Comparison of ENCODE assay signal across 1 cellular context in the genomic region with DNA sequence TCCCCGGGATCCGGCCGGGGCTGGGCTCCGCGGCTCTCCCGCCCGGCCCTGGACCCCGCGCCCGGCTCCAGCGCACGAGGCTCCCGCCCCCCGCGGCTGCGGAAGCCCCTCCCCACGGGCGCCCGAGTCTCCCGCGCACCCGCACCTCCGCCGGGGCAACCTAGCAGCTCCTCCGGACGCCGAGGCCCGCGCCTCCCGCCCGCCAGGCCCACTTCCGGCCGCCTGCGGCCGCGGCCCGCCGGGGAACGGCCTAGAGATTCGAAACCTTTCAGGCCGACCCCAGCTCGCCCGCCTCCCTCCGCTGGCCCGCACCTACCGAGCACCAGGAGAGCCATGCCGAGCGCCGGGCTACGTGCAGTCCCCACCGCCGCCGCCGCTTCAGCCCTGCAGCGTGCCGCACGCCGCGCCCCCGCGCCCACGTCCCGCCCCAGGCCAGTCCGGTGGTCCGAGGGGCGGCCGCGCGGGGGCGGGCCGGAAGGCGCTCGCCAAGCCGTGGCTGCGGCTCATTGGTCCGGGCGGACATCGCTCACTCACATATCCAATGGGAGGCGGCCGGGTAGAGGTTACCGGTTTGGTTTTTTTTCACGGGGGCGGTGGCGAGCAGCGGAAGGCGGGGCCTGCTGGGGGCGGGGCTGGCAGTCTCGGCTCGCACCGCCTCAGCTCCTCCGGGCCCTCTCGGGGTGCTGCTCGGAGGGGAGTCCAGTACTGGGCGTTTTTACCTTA.
TF ChIP-seq lines count a peak whose summit lies in the region.

A gene with protein sequence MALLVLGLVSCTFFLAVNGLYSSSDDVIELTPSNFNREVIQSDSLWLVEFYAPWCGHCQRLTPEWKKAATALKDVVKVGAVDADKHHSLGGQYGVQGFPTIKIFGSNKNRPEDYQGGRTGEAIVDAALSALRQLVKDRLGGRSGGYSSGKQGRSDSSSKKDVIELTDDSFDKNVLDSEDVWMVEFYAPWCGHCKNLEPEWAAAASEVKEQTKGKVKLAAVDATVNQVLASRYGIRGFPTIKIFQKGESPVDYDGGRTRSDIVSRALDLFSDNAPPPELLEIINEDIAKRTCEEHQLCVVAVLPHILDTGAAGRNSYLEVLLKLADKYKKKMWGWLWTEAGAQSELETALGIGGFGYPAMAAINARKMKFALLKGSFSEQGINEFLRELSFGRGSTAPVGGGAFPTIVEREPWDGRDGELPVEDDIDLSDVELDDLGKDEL (minus strand): TSS at position 424 of the 723 bp plus-strand sequence. CDS start 89 bp downstream, at position 335.

TF ChIP-seq in HepG2, 621 proteins besides CTCF, POLR2A, EP300 and RAD21 (continued from another document and continues in another):
- TF ChIP-seq, protein P1, sequence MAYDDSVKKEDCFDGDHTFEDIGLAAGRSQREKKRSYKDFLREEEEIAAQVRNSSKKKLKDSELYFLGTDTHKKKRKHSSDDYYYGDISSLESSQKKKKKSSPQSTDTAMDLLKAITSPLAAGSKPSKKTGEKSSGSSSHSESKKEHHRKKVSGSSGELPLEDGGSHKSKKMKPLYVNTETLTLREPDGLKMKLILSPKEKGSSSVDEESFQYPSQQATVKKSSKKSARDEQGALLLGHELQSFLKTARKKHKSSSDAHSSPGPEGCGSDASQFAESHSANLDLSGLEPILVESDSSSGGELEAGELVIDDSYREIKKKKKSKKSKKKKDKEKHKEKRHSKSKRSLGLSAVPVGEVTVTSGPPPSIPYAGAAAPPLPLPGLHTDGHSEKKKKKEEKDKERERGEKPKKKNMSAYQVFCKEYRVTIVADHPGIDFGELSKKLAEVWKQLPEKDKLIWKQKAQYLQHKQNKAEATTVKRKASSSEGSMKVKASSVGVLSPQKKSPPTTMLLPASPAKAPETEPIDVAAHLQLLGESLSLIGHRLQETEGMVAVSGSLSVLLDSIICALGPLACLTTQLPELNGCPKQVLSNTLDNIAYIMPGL (CRISPR knock-in tag; IDR thresholded peaks at IDR 0.05; ENCODE audit: borderline replicate concordance in 1 of 2, low read depth in 1 of 2) = peak; percentile 28 to 46; a peak in 2 of 4 replicates
- TF ChIP-seq NFKB2 (CRISPR knock-in tag; IDR thresholded peaks at IDR 0.05; ENCODE audit: borderline replicate concordance) (peak; percentile 59; the same call in 1 of the 2 replicates), PCBP1 (IDR thresholded peaks at IDR 0.05; ENCODE audit: borderline replicate concordance, low read depth, low read length) (no peak), KAT8 (CRISPR knock-in tag; IDR thresholded peaks at IDR 0.05) (no peak), REL (CRISPR knock-in tag; conservative IDR thresholded peaks at IDR 0.05) (0 out of 2 replicates have a peak, but pooled peaks have one; percentile 62), ZNF609 (CRISPR knock-in tag; IDR thresholded peaks at IDR 0.05; ENCODE audit: borderline replicate concordance) (no peak), FOXA1 (IDR thresholded peaks at IDR 0.05) (no peak), FOXA1 (CRISPR knock-in tag; IDR thresholded peaks at IDR 0.05) (no peak), ZNF3 (CRISPR knock-in tag; IDR thresholded peaks at IDR 0.05) (no peak), ZSCAN9 (CRISPR knock-in tag; IDR thresholded peaks at IDR 0.05; ENCODE audit: borderline replicate concordance) (no peak), SMC3 (IDR thresholded peaks at IDR 0.05; ENCODE audit: low read length) (no peak), ELF4 (CRISPR knock-in tag; IDR thresholded peaks at IDR 0.05; ENCODE audit: borderline replicate concordance) (no peak), ZSCAN12 (CRISPR knock-in tag; IDR thresholded peaks at IDR 0.05) (0 out of 2 replicates have a peak, but pooled peaks have one; percentile 37), KLF11 (CRISPR knock-in tag; IDR thresholded peaks at IDR 0.05) (no peak; the same call in 1 of the 2 replicates), ZFAT (CRISPR knock-in tag; conservative IDR thresholded peaks at IDR 0.05) (no peak), TSC22D2 (CRISPR knock-in tag; IDR thresholded peaks at IDR 0.05; ENCODE audit: borderline replicate concordance) (0 out of 2 replicates have a peak, but pooled peaks have one; percentile 23), NRL (CRISPR knock-in tag; IDR thresholded peaks at IDR 0.05; ENCODE audit: borderline replicate concordance) (no peak), ZNF484 (CRISPR knock-in tag; IDR thresholded peaks at IDR 0.05; ENCODE audit: borderline replicate concordance, low read depth) (no peak), RFXANK (CRISPR knock-in tag; IDR thresholded peaks at IDR 0.05) (0 out of 2 replicates have a peak, but pooled peaks have one; percentile 43), ZBTB4 (CRISPR knock-in tag; IDR thresholded peaks at IDR 0.05; ENCODE audit: borderline replicate concordance) (no peak), AGO2 (optimal IDR thresholded peaks at IDR 0.05; ENCODE audit: low read depth, low read length) (peak; percentile 25), MAZ (IDR thresholded peaks at IDR 0.05; ENCODE audit: borderline replicate concordance, low read depth, low read length) (peak; percentile 78; the same call in 1 of the 2 replicates), MAZ (CRISPR knock-in tag; IDR thresholded peaks at IDR 0.05; ENCODE audit: low read depth) (peak; percentile 89)
- TF ChIP-seq, protein P2, sequence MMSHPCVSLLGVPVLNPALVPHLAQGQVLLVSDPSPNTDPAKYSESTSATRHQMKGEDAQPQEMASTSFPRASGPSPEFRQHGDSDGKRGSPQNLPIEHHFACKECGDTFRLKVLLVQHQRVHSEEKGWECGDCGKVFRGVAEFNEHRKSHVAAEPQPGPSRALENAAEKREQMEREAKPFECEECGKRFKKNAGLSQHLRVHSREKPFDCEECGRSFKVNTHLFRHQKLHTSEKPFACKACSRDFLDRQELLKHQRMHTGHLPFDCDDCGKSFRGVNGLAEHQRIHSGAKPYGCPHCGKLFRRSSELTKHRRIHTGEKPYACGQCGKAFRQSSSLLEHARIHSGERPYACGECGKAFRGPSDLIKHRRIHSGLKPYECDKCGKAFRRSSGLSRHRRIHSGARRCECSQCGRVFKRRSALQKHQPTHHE (CRISPR knock-in tag; IDR thresholded peaks at IDR 0.05; ENCODE audit: borderline replicate concordance) = peak; percentile 28; the same call in 1 of the 2 replicates
- TF ChIP-seq, protein P3, sequence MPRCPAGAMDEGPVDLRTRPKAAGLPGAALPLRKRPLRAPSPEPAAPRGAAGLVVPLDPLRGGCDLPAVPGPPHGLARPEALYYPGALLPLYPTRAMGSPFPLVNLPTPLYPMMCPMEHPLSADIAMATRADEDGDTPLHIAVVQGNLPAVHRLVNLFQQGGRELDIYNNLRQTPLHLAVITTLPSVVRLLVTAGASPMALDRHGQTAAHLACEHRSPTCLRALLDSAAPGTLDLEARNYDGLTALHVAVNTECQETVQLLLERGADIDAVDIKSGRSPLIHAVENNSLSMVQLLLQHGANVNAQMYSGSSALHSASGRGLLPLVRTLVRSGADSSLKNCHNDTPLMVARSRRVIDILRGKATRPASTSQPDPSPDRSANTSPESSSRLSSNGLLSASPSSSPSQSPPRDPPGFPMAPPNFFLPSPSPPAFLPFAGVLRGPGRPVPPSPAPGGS (CRISPR knock-in tag; IDR thresholded peaks at IDR 0.05) = peak; percentile 96
- TF ChIP-seq, protein P4, sequence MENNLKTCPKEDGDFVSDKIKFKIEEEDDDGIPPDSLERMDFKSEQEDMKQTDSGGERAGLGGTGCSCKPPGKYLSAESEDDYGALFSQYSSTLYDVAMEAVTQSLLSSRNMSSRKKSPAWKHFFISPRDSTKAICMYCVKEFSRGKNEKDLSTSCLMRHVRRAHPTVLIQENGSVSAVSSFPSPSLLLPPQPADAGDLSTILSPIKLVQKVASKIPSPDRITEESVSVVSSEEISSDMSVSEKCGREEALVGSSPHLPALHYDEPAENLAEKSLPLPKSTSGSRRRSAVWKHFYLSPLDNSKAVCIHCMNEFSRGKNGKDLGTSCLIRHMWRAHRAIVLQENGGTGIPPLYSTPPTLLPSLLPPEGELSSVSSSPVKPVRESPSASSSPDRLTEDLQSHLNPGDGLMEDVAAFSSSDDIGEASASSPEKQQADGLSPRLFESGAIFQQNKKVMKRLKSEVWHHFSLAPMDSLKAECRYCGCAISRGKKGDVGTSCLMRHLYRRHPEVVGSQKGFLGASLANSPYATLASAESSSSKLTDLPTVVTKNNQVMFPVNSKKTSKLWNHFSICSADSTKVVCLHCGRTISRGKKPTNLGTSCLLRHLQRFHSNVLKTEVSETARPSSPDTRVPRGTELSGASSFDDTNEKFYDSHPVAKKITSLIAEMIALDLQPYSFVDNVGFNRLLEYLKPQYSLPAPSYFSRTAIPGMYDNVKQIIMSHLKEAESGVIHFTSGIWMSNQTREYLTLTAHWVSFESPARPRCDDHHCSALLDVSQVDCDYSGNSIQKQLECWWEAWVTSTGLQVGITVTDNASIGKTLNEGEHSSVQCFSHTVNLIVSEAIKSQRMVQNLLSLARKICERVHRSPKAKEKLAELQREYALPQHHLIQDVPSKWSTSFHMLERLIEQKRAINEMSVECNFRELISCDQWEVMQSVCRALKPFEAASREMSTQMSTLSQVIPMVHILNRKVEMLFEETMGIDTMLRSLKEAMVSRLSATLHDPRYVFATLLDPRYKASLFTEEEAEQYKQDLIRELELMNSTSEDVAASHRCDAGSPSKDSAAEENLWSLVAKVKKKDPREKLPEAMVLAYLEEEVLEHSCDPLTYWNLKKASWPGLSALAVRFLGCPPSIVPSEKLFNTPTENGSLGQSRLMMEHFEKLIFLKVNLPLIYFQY (CRISPR knock-in tag; IDR thresholded peaks at IDR 0.05; ENCODE audit: borderline replicate concordance) = 0 out of 2 replicates have a peak, but pooled peaks have one; percentile 31
- TF ChIP-seq, protein P5, sequence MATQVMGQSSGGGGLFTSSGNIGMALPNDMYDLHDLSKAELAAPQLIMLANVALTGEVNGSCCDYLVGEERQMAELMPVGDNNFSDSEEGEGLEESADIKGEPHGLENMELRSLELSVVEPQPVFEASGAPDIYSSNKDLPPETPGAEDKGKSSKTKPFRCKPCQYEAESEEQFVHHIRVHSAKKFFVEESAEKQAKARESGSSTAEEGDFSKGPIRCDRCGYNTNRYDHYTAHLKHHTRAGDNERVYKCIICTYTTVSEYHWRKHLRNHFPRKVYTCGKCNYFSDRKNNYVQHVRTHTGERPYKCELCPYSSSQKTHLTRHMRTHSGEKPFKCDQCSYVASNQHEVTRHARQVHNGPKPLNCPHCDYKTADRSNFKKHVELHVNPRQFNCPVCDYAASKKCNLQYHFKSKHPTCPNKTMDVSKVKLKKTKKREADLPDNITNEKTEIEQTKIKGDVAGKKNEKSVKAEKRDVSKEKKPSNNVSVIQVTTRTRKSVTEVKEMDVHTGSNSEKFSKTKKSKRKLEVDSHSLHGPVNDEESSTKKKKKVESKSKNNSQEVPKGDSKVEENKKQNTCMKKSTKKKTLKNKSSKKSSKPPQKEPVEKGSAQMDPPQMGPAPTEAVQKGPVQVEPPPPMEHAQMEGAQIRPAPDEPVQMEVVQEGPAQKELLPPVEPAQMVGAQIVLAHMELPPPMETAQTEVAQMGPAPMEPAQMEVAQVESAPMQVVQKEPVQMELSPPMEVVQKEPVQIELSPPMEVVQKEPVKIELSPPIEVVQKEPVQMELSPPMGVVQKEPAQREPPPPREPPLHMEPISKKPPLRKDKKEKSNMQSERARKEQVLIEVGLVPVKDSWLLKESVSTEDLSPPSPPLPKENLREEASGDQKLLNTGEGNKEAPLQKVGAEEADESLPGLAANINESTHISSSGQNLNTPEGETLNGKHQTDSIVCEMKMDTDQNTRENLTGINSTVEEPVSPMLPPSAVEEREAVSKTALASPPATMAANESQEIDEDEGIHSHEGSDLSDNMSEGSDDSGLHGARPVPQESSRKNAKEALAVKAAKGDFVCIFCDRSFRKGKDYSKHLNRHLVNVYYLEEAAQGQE (IDR thresholded peaks at IDR 0.05; ENCODE audit: borderline replicate concordance in 1 of 2, low read depth in 1 of 2, low read length in 2 of 2) = peak in 1 of 2 experiments; percentile 51; a peak in 1 of 4 replicates
